14 cellular contexts compared by ENCODE assay signal in the genomic region with DNA sequence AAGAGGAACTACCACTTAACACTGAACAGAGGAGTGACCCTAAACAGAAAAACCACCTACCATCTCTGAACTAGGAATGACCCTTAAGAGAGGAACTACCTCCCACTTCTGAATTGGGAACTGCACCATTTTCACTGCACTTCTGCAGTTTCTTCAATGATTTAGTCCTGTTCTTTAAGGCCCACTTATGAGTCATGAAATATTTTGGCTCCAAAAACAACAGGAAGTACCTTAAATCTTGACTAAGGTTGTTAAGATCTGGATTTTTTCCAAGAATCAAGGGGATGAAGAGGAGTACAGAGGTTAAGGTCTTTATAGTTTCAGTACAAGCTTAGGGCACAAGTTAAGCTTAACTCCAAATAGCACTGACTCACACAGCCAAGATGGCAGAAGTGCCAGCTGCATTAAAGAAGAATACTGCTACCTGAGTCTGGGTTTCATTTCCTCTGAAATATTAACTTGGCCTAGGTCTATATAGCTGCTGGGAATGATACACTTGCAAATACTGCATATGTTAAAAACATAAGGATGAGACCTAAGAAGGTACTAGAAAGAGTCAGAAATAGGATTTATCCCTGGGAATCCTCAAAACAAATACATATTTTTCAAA. TPM values are rescaled to one million over a fixed set of nuclear protein-coding genes. Genes with fewer than 3 reads are reported as not detected.
DNase-seq lines count a peak whose midpoint lies in the region; ATAC-seq and TF ChIP-seq lines count a peak whose summit lies in the region.
"Had no signal": no experiment of that assay in that cellular context is flagged by ENCODE, and none has a peak within 500 bp of the region (broad histone marks: within the 10 kb centered on the region; RNA-seq: fewer than 3 reads in every experiment).

No MANE protein-coding gene starts in this region.

- H3K27me3 ChIP-seq in adrenal gland (no peaks in the 10 kb centered on the region), GM23338 (ENCODE audit: insufficient read depth) (no peaks in the 10 kb centered on the region)

- no peak for TF ChIP-seq POLR2A in adrenal gland (IDR thresholded peaks at IDR 0.05)

- peaks cover 51% of the 10 kb centered on the region for H3K79me2 ChIP-seq in GM23338 (replicated peaks; ENCODE audit: insufficient read depth)

- H3K4me3 ChIP-seq in adrenal gland (no peak overlapping the region), GM23338 (no peak overlapping the region)

- peaks cover 3% of the 10 kb centered on the region for H3K27me3 Mint-ChIP-seq in GM23338 (ENCODE audit: insufficient read depth, low read depth, poor library complexity)
- H3K27me3 Mint-ChIP-seq: natural killer cell treated with Interleukin-12 subunit alpha and Interleukin-12 subunit beta and Interleukin-15 and Interleukin-18, amount 100 ng/mL, for 72 hours had no signal

- H2AFZ ChIP-seq in GM23338, result no peak overlapping the region

- H3K9me2 ChIP-seq in GM23338 (ENCODE audit: insufficient read depth), result no peaks in the 10 kb centered on the region

- TF ChIP-seq CTCF in adrenal gland (IDR thresholded peaks at IDR 0.05) (no peak), GM23338 (conservative IDR thresholded peaks at IDR 0.05; ENCODE audit: low read depth in 2 of 2) (no peak)

- H3K4me1 ChIP-seq in adrenal gland (replicated peaks in 1 of 2), result peaks cover 44 to 53% of the 10 kb centered on the region in 2 donors
- peaks cover 28% of the 10 kb centered on the region for H3K4me1 ChIP-seq in GM23338 (ENCODE audit: insufficient read depth)

- no peaks in the 10 kb centered on the region for H3K9me3 ChIP-seq in adrenal gland (replicated peaks in 1 of 3)

- DNase-seq in CD1c-positive myeloid dendritic cell (ENCODE audit: extremely low spot score) (peak; percentile 95), M059J (ENCODE audit: low read depth) (peak; percentile 93), adrenal gland (no peak), kidney glomerular epithelial cell (lab: John Stamatoyannopoulos, UW) (peak; percentile 36), GM23338 (ENCODE audit: low spot score) (no peak), inferior parietal cortex (ENCODE audit: extremely low spot score) (no peak)
- DNase-seq: activated CD4-positive, alpha-beta T cell treated with anti-CD3 and anti-CD28 coated beads, Interleukin-2, amount 50 U/mL, for 48 hours; hypothalamus; NCI-H1436 treated with DMSO at 0.1 percent for 48 hours; stimulated activated CD4-positive, alpha-beta T cell treated with anti-CD3 and anti-CD28 coated beads, Interleukin-2, amount 100 ng/mL, for 24 hours had no signal

- peak overlapping the region in 3 of 5 donors; percentile 22 to 27 (median 27) for H3K27ac ChIP-seq in adrenal gland
- no peak overlapping the region for H3K27ac ChIP-seq in GM23338 (ENCODE audit: low read depth)

- no peak overlapping the region for H3K27ac Mint-ChIP-seq in GM23338
- H3K27ac Mint-ChIP-seq: natural killer cell treated with Interleukin-12 subunit alpha and Interleukin-12 subunit beta and Interleukin-15 and Interleukin-18, amount 100 ng/mL, for 72 hours had no signal

- H3K9me3 Mint-ChIP-seq in GM23338, result no peaks in the 10 kb centered on the region
- H3K9me3 Mint-ChIP-seq: brain; natural killer cell treated with Interleukin-12 subunit alpha and Interleukin-12 subunit beta and Interleukin-15 and Interleukin-18, amount 100 ng/mL, for 72 hours had no signal

- peaks cover 16% of the 10 kb centered on the region; the same call in 2 of the 3 replicates for H3K4me1 Mint-ChIP-seq in GM23338
- H3K4me1 Mint-ChIP-seq: brain had no signal

- intact Hi-C loops in adrenal gland (cut with DNase I), result no loop called here

- H3K4me3 Mint-ChIP-seq in GM23338, result no peak overlapping the region
- H3K4me3 Mint-ChIP-seq: natural killer cell treated with Interleukin-12 subunit alpha and Interleukin-12 subunit beta and Interleukin-15 and Interleukin-18, amount 100 ng/mL, for 72 hours had no signal

- H3F3A ChIP-seq in GM23338 (replicated peaks; ENCODE audit: low read depth), result peaks cover 7% of the 10 kb centered on the region

- no peak overlapping the region for H3K4me2 ChIP-seq in GM23338

- H4K20me1 ChIP-seq in GM23338 (replicated peaks; ENCODE audit: insufficient read depth), result peaks cover 9% of the 10 kb centered on the region; the same call in 1 of the 2 replicates

- H3K36me3 Mint-ChIP-seq in GM23338 (ENCODE audit: low read depth), result peaks cover 14% of the 10 kb centered on the region

- ATAC-seq in HG02870 (IDR thresholded peaks at IDR 0.05; ENCODE audit: unreplicated experiment) (no peak), GM21423 (IDR thresholded peaks at IDR 0.05; ENCODE audit: unreplicated experiment) (no peak), GM23338 (no peak)
- ATAC-seq: natural killer cell treated with Interleukin-12 subunit alpha and Interleukin-12 subunit beta and Interleukin-15 and Interleukin-18, amount 100 ng/mL, for 72 hours had no signal

- peaks cover 0 to 9% of the 10 kb centered on the region in 2 donors for H3K36me3 ChIP-seq in adrenal gland (replicated peaks in 1 of 2)
- H3K36me3 ChIP-seq in GM23338 (ENCODE audit: insufficient read depth), result peaks cover 9% of the 10 kb centered on the region

TF ChIP-seq in GM23338, 12 proteins besides CTCF, POLR2A, EP300 and RAD21 (continues in another document):
- TF ChIP-seq EZH2 (IDR thresholded peaks at IDR 0.05; ENCODE audit: low read depth, unreplicated experiment) (no peak), CREB1 (CRISPR knock-in tag; IDR thresholded peaks at IDR 0.05; ENCODE audit: low read depth) (no peak), EZH2phosphoT487 (IDR thresholded peaks at IDR 0.05; ENCODE audit: unreplicated experiment) (no peak), REST (IDR thresholded peaks at IDR 0.05; ENCODE audit: unreplicated experiment) (no peak), NANOG (IDR thresholded peaks at IDR 0.05; ENCODE audit: borderline replicate concordance) (no peak), ZNF114 (CRISPR knock-in tag; IDR thresholded peaks at IDR 0.05) (no peak), STAT1 (IDR thresholded peaks at IDR 0.05; ENCODE audit: unreplicated experiment) (no peak)
- TF ChIP-seq, protein P1, sequence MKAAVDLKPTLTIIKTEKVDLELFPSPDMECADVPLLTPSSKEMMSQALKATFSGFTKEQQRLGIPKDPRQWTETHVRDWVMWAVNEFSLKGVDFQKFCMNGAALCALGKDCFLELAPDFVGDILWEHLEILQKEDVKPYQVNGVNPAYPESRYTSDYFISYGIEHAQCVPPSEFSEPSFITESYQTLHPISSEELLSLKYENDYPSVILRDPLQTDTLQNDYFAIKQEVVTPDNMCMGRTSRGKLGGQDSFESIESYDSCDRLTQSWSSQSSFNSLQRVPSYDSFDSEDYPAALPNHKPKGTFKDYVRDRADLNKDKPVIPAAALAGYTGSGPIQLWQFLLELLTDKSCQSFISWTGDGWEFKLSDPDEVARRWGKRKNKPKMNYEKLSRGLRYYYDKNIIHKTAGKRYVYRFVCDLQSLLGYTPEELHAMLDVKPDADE (IDR thresholded peaks at IDR 0.05), result no peak

RNA-seq across cellular contexts. Expression of gene NPC2, which starts 4.2 kb away (rescaled TPM):
- total RNA-seq in M059J (2014; rRNA removed; shearing (Covaris generic)), result 390 and 816 TPM in 2 replicates
- 1,000 to 10,000 TPM in 1 of 8 donors, 100 to 1,000 TPM in 7; 271 to 1,243 (median 371) TPM for total RNA-seq in adrenal gland
- polyA plus RNA-seq in adrenal gland, result 100 to 1,000 TPM; 179 to 375 (median 297) TPM
- 287 and 331 TPM in 2 replicates for total RNA-seq in GM23338 (2014; rRNA removed; shearing (Covaris generic))
- 344 and 354 TPM in 2 replicates for polyA plus RNA-seq in GM23338 (2016; fragmentation: Nextera tagmentation; extraction: Ambion mirVana)

RNA-seq across cellular contexts. Expression of gene ISCA2, which starts 4.7 kb away (rescaled TPM):
- total RNA-seq in M059J (2014; rRNA removed; shearing (Covaris generic)), result 29.8 and 33.6 TPM in 2 replicates
- total RNA-seq in adrenal gland, result 10 to 100 TPM; 13.2 to 63.6 (median 47.4) TPM
- polyA plus RNA-seq in adrenal gland, result 10 to 100 TPM; 20.7 to 50.4 (median 21.5) TPM
- 24.9 and 44.0 TPM in 2 replicates for total RNA-seq in GM23338 (2014; rRNA removed; shearing (Covaris generic))
- polyA plus RNA-seq in GM23338 (2016; fragmentation: Nextera tagmentation; extraction: Ambion mirVana), result 156 and 171 TPM in 2 replicates

Comparison
In these comparisons a context has a peak if more than half of its experiments do, and no peak if none do; other contexts are left out.
1. DNase-seq: peak in CD1c-positive myeloid dendritic cell (single experiment), M059J (single experiment) and kidney glomerular epithelial cell (single experiment); none in adrenal gland (0 of 7), GM23338 (single experiment) and inferior parietal cortex (single experiment).